Comparison of ENCODE assay signal across 1 cellular context in the genomic region with DNA sequence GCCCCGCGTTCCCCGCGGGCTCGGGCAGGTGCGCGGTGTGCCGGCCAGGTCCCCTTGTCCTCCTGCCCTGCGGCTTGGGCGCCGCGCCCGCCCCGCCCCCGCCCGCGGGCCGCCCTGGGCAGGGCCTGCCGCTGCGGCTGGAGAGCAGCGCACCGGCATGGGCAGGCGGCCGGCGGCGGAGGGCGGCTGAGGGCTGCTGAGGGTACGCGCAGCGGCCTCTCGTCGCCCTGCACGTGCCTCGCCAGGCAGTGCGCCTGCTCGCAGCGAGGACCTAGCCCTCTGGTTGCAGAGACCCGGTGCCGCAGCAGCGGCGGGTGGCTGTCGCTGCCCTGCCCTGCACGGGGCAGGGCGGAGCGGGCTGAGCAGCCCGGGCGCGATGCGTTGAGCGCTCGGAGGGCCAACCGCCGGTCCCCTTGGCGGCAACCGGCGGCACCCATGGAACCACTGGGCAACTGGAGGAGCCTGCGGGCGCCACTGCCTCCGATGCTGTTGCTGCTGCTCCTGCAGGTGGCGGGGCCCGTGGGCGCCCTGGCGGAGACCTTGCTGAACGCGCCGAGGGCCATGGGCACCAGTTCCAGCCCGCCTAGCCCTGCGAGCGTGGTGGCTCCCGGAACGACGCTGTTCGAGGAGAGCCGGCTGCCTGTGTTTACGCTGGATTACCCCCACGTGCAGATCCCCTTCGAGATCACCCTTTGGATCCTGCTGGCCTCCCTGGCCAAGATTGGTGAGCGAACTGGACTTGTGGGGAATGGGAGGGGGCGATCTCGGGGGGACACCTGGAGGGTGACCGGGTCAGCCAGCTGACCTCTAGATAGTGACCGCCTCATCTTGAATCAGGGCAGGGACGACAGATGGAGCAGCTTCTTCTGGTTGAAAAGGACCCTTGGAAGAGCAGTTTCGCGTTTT.
A peak's percentile ranks its signal among the peaks of the same experiment; 100 is the strongest.
TF ChIP-seq lines count a peak whose summit lies in the region.

Gene SLC9A2, plus strand, starts transcription at position 140 of the 906 bp plus-strand sequence. Its CDS starts 296 bp downstream, at position 436.

TF ChIP-seq in Ishikawa, 13 proteins besides CTCF, POLR2A, EP300 and RAD21 (continued from another document):
- TF ChIP-seq, protein P1, sequence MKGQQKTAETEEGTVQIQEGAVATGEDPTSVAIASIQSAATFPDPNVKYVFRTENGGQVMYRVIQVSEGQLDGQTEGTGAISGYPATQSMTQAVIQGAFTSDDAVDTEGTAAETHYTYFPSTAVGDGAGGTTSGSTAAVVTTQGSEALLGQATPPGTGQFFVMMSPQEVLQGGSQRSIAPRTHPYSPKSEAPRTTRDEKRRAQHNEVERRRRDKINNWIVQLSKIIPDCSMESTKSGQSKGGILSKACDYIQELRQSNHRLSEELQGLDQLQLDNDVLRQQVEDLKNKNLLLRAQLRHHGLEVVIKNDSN (IDR thresholded peaks at IDR 0.05): 0 out of 2 replicates have a peak, but pooled peaks have one; percentile 21
- no peak for TF ChIP-seq CEBPB (IDR thresholded peaks at IDR 0.05)
- no peak for TF ChIP-seq TEAD4 (IDR thresholded peaks at IDR 0.05)
